ENCODE assay signal across 16 cellular contexts in genomic region chr3:25724948-25725645, GRCh38.
"Had no signal": no experiment of that assay in that cellular context is flagged by ENCODE, and none has a peak within 500 bp of the region (broad histone marks: within the 10 kb centered on the region; RNA-seq: fewer than 3 reads in every experiment).

No MANE protein-coding gene starts in this region.

- H3K4me3 ChIP-seq: gastrocnemius medialis, heart left ventricle, lung, mucosa of descending colon, thyroid gland, uterus had no signal

- H3K9me3 Mint-ChIP-seq: activated naive CD8-positive, alpha-beta T cell treated with anti-CD3 and anti-CD28 coated beads, Interleukin-2, amount 10 ng/mL, durations not matched to agents 7 days and 5 days; brain; naive thymus-derived CD8-positive, alpha-beta T cell; stimulated activated naive B cell treated with anti-CD40 and anti-IgM and Interleukin-4, amounts not matched to agents 10 μg/mL and 1 μg/mL and 100 μg/mL, for 72 hours had no signal

- H3K27ac ChIP-seq: gastrocnemius medialis, heart left ventricle, thyroid gland, uterus had no signal

- DNase-seq: activated CD4-positive, alpha-beta T cell treated with anti-CD3 and anti-CD28 coated beads, Interleukin-2, amount 50 U/mL, for 1 hour; activated gamma-delta T cell treated with Interleukin-2 at 50 U/mL for 16 hours; activated naive CD8-positive, alpha-beta T cell treated with anti-CD3 and anti-CD28 coated beads, Interleukin-2, amount 10 ng/mL, durations not matched to agents 7 days and 5 days; effector memory CD4-positive, alpha-beta T cell; gastrocnemius medialis; heart left ventricle; mucosa of descending colon; naive thymus-derived CD8-positive, alpha-beta T cell; stimulated activated CD4-positive, alpha-beta T cell treated with anti-CD3 and anti-CD28 coated beads, Interleukin-2, amount 100 ng/mL, for 48 hours; stimulated activated naive B cell treated with anti-CD40 and anti-IgM and Interleukin-4, amounts not matched to agents 10 μg/mL and 1 μg/mL and 100 μg/mL, for 72 hours; T-helper 9 cell; thyroid gland; uterus had no signal

- H3K4me1 ChIP-seq: gastrocnemius medialis, heart left ventricle, thyroid gland, uterus had no signal

- H3K36me3 ChIP-seq: thyroid gland, uterus had no signal

- H3K9me3 ChIP-seq: gastrocnemius medialis, heart left ventricle, mucosa of descending colon, thyroid gland, uterus had no signal

- H3K27ac Mint-ChIP-seq: activated naive CD8-positive, alpha-beta T cell treated with anti-CD3 and anti-CD28 coated beads, Interleukin-2, amount 10 ng/mL, durations not matched to agents 7 days and 5 days; brain; stimulated activated naive B cell treated with anti-CD40 and anti-IgM and Interleukin-4, amounts not matched to agents 10 μg/mL and 1 μg/mL and 100 μg/mL, for 72 hours had no signal

- ATAC-seq: activated CD4-positive, CD25-positive, alpha-beta regulatory T cell treated with anti-CD3 and anti-CD28 coated beads, Interleukin-2, amount 50 U/mL, for 24 hours; gastrocnemius medialis; heart left ventricle; mucosa of descending colon; naive thymus-derived CD8-positive, alpha-beta T cell; stimulated activated naive B cell treated with anti-CD40 and anti-IgM and Interleukin-4, amounts not matched to agents 10 μg/mL and 1 μg/mL and 100 μg/mL, for 72 hours had no signal

- H3K27me3 ChIP-seq: gastrocnemius medialis, heart left ventricle, thyroid gland, uterus had no signal

- H3K4me3 Mint-ChIP-seq: activated naive CD8-positive, alpha-beta T cell treated with anti-CD3 and anti-CD28 coated beads, Interleukin-2, amount 10 ng/mL, durations not matched to agents 7 days and 5 days; brain; naive thymus-derived CD8-positive, alpha-beta T cell; stimulated activated naive B cell treated with anti-CD40 and anti-IgM and Interleukin-4, amounts not matched to agents 10 μg/mL and 1 μg/mL and 100 μg/mL, for 72 hours had no signal

- H3K27me3 Mint-ChIP-seq: activated naive CD8-positive, alpha-beta T cell treated with anti-CD3 and anti-CD28 coated beads, Interleukin-2, amount 10 ng/mL, durations not matched to agents 7 days and 5 days; brain; naive thymus-derived CD8-positive, alpha-beta T cell; stimulated activated naive B cell treated with anti-CD40 and anti-IgM and Interleukin-4, amounts not matched to agents 10 μg/mL and 1 μg/mL and 100 μg/mL, for 72 hours had no signal
